18 cellular contexts compared by ENCODE assay signal in the genomic region with DNA sequence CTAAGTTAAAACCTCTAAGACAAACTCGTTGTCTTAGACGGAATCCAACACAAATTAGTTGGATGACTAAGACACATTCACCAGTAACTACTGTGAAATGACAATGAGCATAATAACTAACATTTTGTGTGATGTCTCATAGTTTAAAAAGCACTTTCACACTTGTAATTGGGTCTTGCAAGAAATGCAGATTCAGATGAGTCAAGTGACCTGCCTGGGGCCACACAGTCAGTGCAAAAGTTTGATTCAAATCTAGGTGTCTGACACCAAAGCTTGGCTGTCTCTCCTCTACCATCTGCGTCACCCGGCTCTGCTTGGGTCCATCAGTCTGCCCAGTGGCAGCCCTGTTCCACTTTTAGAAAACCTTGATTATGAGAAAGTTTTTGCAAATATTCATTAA.
"Had no signal": no experiment of that assay in that cellular context is flagged by ENCODE, and none has a peak within 500 bp of the region (broad histone marks: within the 10 kb centered on the region; RNA-seq: fewer than 3 reads in every experiment).

No MANE protein-coding gene starts in this region.

- H3K4me1 ChIP-seq: body of pancreas had no signal

- H3K27me3 ChIP-seq: body of pancreas, hepatocyte, spleen, tibial artery had no signal

- H2AFZ ChIP-seq: hepatocyte had no signal

- H3K4me3 Mint-ChIP-seq: activated naive CD4-positive, alpha-beta T cell treated with anti-CD3 and anti-CD28 coated beads, Interleukin-2, amount 50 U/mL, for 24 hours; activated T-helper 1 cell treated with anti-CD3 and anti-CD28 coated beads, Interleukin-12 subunit alpha, Interleukin-12 subunit beta, Interleukin-2, Interleukin-4 antibody, amounts not matched to agents 30 ng/mL and 10 ng/mL and 1 ng/mL, durations not matched to agents 14 hours and 24 hours and 36 hours; memory B cell; natural killer cell treated with Interleukin-12 subunit alpha and Interleukin-12 subunit beta and Interleukin-15 and Interleukin-18, amount 100 ng/mL, for 72 hours; stimulated activated naive CD8-positive, alpha-beta T cell treated with anti-CD3 and anti-CD28 coated beads, Interleukin-15, amount 100 ng/mL, for 72 hours had no signal

- H3K27me3 Mint-ChIP-seq: activated naive CD4-positive, alpha-beta T cell treated with anti-CD3 and anti-CD28 coated beads, Interleukin-2, amount 50 U/mL, for 24 hours; memory B cell; natural killer cell treated with Interleukin-12 subunit alpha and Interleukin-12 subunit beta and Interleukin-15 and Interleukin-18, amount 100 ng/mL, for 72 hours; stimulated activated naive CD8-positive, alpha-beta T cell treated with anti-CD3 and anti-CD28 coated beads, Interleukin-15, amount 100 ng/mL, for 72 hours had no signal

- H3K4me1 Mint-ChIP-seq: activated naive CD4-positive, alpha-beta T cell treated with anti-CD3 and anti-CD28 coated beads, Interleukin-2, amount 50 U/mL, for 24 hours; stimulated activated naive CD8-positive, alpha-beta T cell treated with anti-CD3 and anti-CD28 coated beads, Interleukin-15, amount 100 ng/mL, for 72 hours had no signal

- H3K36me3 Mint-ChIP-seq: natural killer cell treated with Interleukin-12 subunit alpha and Interleukin-12 subunit beta and Interleukin-15 and Interleukin-18, amount 100 ng/mL, for 72 hours had no signal

- H3K9me3 Mint-ChIP-seq: activated naive CD4-positive, alpha-beta T cell treated with anti-CD3 and anti-CD28 coated beads, Interleukin-2, amount 50 U/mL, for 24 hours; activated T-helper 1 cell treated with anti-CD3 and anti-CD28 coated beads, Interleukin-12 subunit alpha, Interleukin-12 subunit beta, Interleukin-2, Interleukin-4 antibody, amounts not matched to agents 30 ng/mL and 10 ng/mL and 1 ng/mL, durations not matched to agents 14 hours and 24 hours and 36 hours; memory B cell; natural killer cell treated with Interleukin-12 subunit alpha and Interleukin-12 subunit beta and Interleukin-15 and Interleukin-18, amount 100 ng/mL, for 72 hours; stimulated activated naive CD8-positive, alpha-beta T cell treated with anti-CD3 and anti-CD28 coated beads, Interleukin-15, amount 100 ng/mL, for 72 hours had no signal

- H3K79me2 ChIP-seq: hepatocyte had no signal

- H3K4me2 ChIP-seq: hepatocyte had no signal

- H3K9me3 ChIP-seq: body of pancreas, spleen, tibial artery had no signal

- H3K4me3 ChIP-seq: body of pancreas, hepatocyte, spleen, tibial artery had no signal

- DNase-seq: activated CD4-positive, alpha-beta T cell treated with anti-CD3 and anti-CD28 coated beads, Interleukin-2, amount 50 U/mL, for 4 hours; activated gamma-delta T cell treated with Interleukin-2 at 50 U/mL for 16 hours; anterior cingulate cortex; body of pancreas; foreskin fibroblast; spleen; stimulated activated CD4-positive, alpha-beta T cell treated with anti-CD3 and anti-CD28 coated beads, Interleukin-4, amount 100 ng/mL, for 24 hours; stimulated activated naive CD8-positive, alpha-beta T cell treated with anti-CD3 and anti-CD28 coated beads, Interleukin-15, amount 100 ng/mL, for 72 hours; T-helper 2 cell; tibial artery had no signal

- H3K27ac Mint-ChIP-seq: activated naive CD4-positive, alpha-beta T cell treated with anti-CD3 and anti-CD28 coated beads, Interleukin-2, amount 50 U/mL, for 24 hours; activated T-helper 1 cell treated with anti-CD3 and anti-CD28 coated beads, Interleukin-12 subunit alpha, Interleukin-12 subunit beta, Interleukin-2, Interleukin-4 antibody, amounts not matched to agents 30 ng/mL and 10 ng/mL and 1 ng/mL, durations not matched to agents 14 hours and 24 hours and 36 hours; memory B cell; natural killer cell treated with Interleukin-12 subunit alpha and Interleukin-12 subunit beta and Interleukin-15 and Interleukin-18, amount 100 ng/mL, for 72 hours; progenitor cell of endocrine pancreas had no signal

- H3K27ac ChIP-seq: body of pancreas, hepatocyte, spleen, tibial artery, VCaP had no signal

- ATAC-seq: activated CD4-positive, CD25-positive, alpha-beta regulatory T cell treated with anti-CD3 and anti-CD28 coated beads, Interleukin-2, amount 50 U/mL, for 24 hours; body of pancreas; natural killer cell treated with Interleukin-12 subunit alpha and Interleukin-12 subunit beta and Interleukin-15 and Interleukin-18, amount 100 ng/mL, for 72 hours; stimulated activated naive CD8-positive, alpha-beta T cell treated with anti-CD3 and anti-CD28 coated beads, Interleukin-15, amount 100 ng/mL, for 72 hours had no signal

- H3K36me3 ChIP-seq: spleen, tibial artery had no signal
